1 cellular context compared by ENCODE assay signal in the genomic region with DNA sequence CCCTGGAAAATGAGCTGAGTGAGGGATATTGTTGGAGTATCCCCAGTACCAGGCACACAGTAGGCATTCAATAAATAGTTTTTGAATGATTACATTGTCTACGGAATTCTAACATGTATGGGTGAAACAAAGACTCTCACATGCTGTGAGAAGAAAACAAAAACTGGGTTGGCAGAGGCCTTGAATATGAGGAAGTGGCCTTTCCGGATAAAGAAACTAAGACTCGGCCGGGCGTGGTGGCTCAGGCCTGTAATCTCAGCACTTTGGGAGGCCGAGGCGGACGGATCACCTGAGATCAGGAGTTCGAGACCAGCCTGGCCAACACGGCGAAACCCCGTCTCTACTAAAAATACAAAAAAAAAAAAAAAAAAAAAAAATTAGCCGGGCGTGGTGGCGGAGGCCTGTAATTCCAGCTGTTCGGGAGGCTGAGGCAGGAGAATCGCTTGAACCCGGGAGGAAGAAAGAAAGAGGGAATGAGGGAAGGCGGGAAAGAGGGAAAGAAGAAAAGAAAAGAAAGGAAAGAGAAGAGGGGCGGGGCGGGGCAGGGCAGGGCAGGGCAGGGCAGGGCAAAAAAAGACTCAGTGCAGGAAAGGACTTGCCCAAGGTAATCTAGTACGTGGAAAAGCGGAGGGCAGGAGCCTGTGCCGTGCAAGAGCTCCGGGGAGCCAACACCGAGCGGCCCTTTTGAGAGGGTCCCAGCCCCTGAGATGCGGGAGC.
TF ChIP-seq lines count a peak whose summit lies in the region.

No MANE protein-coding gene starts in this region.

TF ChIP-seq in IMR-90, 13 proteins besides CTCF, POLR2A, EP300 and RAD21:
- TF ChIP-seq MAFK (IDR thresholded peaks at IDR 0.05; ENCODE audit: low read depth, low read length): no peak
- TF ChIP-seq, protein P1, sequence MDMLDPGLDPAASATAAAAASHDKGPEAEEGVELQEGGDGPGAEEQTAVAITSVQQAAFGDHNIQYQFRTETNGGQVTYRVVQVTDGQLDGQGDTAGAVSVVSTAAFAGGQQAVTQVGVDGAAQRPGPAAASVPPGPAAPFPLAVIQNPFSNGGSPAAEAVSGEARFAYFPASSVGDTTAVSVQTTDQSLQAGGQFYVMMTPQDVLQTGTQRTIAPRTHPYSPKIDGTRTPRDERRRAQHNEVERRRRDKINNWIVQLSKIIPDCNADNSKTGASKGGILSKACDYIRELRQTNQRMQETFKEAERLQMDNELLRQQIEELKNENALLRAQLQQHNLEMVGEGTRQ (IDR thresholded peaks at IDR 0.05; ENCODE audit: low read depth, low read length): no peak
- TF ChIP-seq CEBPB (IDR thresholded peaks at IDR 0.05; ENCODE audit: low read depth, low read length): no peak
- TF ChIP-seq BHLHE40 (IDR thresholded peaks at IDR 0.05; ENCODE audit: low read depth, low read length): no peak
- TF ChIP-seq NFE2L2 (IDR thresholded peaks at IDR 0.05; ENCODE audit: low read depth, low read length): no peak
- no peak for TF ChIP-seq MAZ (IDR thresholded peaks at IDR 0.05; ENCODE audit: borderline replicate concordance, low read depth, low read length)
- no peak for TF ChIP-seq MXI1 (IDR thresholded peaks at IDR 0.05; ENCODE audit: borderline replicate concordance, low read depth, low read length)
- TF ChIP-seq CHD1 (IDR thresholded peaks at IDR 0.05; ENCODE audit: low read depth, low read length): no peak
- TF ChIP-seq SMC3 (IDR thresholded peaks at IDR 0.05; ENCODE audit: low read depth, low read length): no peak
